1 cellular context compared by ENCODE assay signal in the genomic region with DNA sequence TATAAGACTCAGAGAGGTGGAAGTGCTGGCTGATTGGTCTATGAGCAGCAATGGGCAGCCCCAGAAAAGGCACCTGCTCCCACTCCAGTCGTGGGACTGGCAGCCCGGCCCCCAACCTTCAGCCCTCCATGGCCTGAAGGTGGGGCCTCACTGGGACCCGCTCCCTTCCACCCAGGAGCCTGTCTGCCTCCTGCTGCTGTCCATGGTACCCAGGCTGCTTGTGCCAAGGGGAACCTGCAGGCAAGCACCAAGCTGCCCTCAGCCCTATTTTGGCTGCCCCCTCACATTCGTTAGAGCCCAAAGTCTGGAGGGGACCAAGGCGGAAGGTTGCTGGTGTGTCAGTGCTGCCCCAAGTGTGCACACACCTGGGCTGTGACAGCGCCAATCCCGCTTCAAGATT.
TF ChIP-seq lines count a peak whose summit lies in the region.

No MANE protein-coding gene starts in this region.

TF ChIP-seq in A549, 52 proteins besides CTCF, POLR2A, EP300 and RAD21 (continued from another document):
- TF ChIP-seq, protein P1, sequence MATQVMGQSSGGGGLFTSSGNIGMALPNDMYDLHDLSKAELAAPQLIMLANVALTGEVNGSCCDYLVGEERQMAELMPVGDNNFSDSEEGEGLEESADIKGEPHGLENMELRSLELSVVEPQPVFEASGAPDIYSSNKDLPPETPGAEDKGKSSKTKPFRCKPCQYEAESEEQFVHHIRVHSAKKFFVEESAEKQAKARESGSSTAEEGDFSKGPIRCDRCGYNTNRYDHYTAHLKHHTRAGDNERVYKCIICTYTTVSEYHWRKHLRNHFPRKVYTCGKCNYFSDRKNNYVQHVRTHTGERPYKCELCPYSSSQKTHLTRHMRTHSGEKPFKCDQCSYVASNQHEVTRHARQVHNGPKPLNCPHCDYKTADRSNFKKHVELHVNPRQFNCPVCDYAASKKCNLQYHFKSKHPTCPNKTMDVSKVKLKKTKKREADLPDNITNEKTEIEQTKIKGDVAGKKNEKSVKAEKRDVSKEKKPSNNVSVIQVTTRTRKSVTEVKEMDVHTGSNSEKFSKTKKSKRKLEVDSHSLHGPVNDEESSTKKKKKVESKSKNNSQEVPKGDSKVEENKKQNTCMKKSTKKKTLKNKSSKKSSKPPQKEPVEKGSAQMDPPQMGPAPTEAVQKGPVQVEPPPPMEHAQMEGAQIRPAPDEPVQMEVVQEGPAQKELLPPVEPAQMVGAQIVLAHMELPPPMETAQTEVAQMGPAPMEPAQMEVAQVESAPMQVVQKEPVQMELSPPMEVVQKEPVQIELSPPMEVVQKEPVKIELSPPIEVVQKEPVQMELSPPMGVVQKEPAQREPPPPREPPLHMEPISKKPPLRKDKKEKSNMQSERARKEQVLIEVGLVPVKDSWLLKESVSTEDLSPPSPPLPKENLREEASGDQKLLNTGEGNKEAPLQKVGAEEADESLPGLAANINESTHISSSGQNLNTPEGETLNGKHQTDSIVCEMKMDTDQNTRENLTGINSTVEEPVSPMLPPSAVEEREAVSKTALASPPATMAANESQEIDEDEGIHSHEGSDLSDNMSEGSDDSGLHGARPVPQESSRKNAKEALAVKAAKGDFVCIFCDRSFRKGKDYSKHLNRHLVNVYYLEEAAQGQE (IDR thresholded peaks at IDR 0.05) = peak; percentile 82
